ENCODE assay signal across 8 cellular contexts in genomic region chr6:27078734-27079357, GRCh38.
DNase-seq lines count a peak whose midpoint lies in the region; ATAC-seq and TF ChIP-seq lines count a peak whose summit lies in the region.

No MANE protein-coding gene starts in this region.

- H3K4me3 ChIP-seq in BLaER1 (peak overlapping the region; percentile 61), epithelial cell of esophagus (ENCODE audit: low read length) (peak overlapping the region; percentile 56), muscle layer of duodenum (ENCODE audit: low read depth in 1 of 2, low read length in 2 of 2) (peak overlapping the region; percentile 31 to 40), transverse colon (peak overlapping the region in 1 of 4 donors; percentile 41)

- in situ Hi-C loops in transverse colon (cut with MboI; ENCODE audit: low pct_ligation_motif_present in 1 of 4, low pct_unique_long_range_greater_than_20kb in 1 of 4, low sequenced_read_pairs in 3 of 4), result loop anchor here in 1 of 4 donors (25.0 kb wide), 1 partner anchor 742 kb away; no protein-coding TSS in a partner anchor

- no peaks in the 10 kb centered on the region for H3K9me3 Mint-ChIP-seq in activated CD8-positive, alpha-beta T cell treated with anti-CD3 and anti-CD28 coated beads, Interleukin-2, amount 10 ng/mL, durations not matched to agents 7 days and 5 days (ENCODE audit: insufficient read depth)

- CTCF ChIA-PET in activated CD8-positive, alpha-beta T cell treated with anti-CD3 and anti-CD28 coated beads, Interleukin-2, amount 10 ng/mL, durations not matched to agents 7 days and 5 days (lab: Charles Lee), result interaction anchor here (0.7 to 1.9 kb wide), 10 partner anchors 8 to 495 kb away, joined by 3 to 6 read pairs (median 4); partner anchors contain the start of gene ABT1

- H3K4me3 Mint-ChIP-seq in activated CD8-positive, alpha-beta T cell treated with anti-CD3 and anti-CD28 coated beads, Interleukin-2, amount 10 ng/mL, durations not matched to agents 7 days and 5 days, result peak overlapping the region; percentile 62

- H3K4me1 Mint-ChIP-seq in activated CD8-positive, alpha-beta T cell treated with anti-CD3 and anti-CD28 coated beads, Interleukin-2, amount 10 ng/mL, durations not matched to agents 7 days and 5 days (ENCODE audit: low read depth), result peaks cover 7% of the 10 kb centered on the region

- 5 to 8% methylated on average over 5 to 9 of the region's 9 CpGs for WGBS in transverse colon (ENCODE audit: low coverage in 1 of 2), 2 donors

- TF ChIP-seq POLR2A in transverse colon (IDR thresholded peaks at IDR 0.05), result no peak

- no peak for TF ChIP-seq EP300 in transverse colon (IDR thresholded peaks at IDR 0.05; ENCODE audit: low read depth)

- H3K9me3 ChIP-seq in BLaER1 (no peaks in the 10 kb centered on the region), muscle layer of duodenum (ENCODE audit: control insufficient read depth in 1 of 2, low read length in 2 of 2) (no peaks in the 10 kb centered on the region), transverse colon (no peaks in the 10 kb centered on the region)

- no peaks in the 10 kb centered on the region for H3K36me3 Mint-ChIP-seq in activated CD8-positive, alpha-beta T cell treated with anti-CD3 and anti-CD28 coated beads, Interleukin-2, amount 10 ng/mL, durations not matched to agents 7 days and 5 days (ENCODE audit: low read depth)

- no peak overlapping the region for H3K27ac Mint-ChIP-seq in activated CD8-positive, alpha-beta T cell treated with anti-CD3 and anti-CD28 coated beads, Interleukin-2, amount 10 ng/mL, durations not matched to agents 7 days and 5 days

- no peaks in the 10 kb centered on the region for H4K20me1 ChIP-seq in BLaER1

- H3K27ac ChIP-seq in BLaER1 (no peak overlapping the region), muscle layer of duodenum (ENCODE audit: low read length) (no peak overlapping the region), transverse colon (no peak overlapping the region)

- POLR2A ChIA-PET in activated CD8-positive, alpha-beta T cell treated with anti-CD3 and anti-CD28 coated beads, Interleukin-2, amount 10 ng/mL, durations not matched to agents 7 days and 5 days (lab: Charles Lee), result no interaction called here

- H3K27me3 ChIP-seq in BLaER1 (no peaks in the 10 kb centered on the region), muscle layer of duodenum (ENCODE audit: low read depth, low read length) (no peaks in the 10 kb centered on the region), transverse colon (peaks cover 69% of the 10 kb centered on the region)

- no peaks in the 10 kb centered on the region for H3K36me3 ChIP-seq in BLaER1
- no peaks in the 10 kb centered on the region for H3K36me3 ChIP-seq in muscle layer of duodenum (ENCODE audit: control insufficient read depth in 1 of 2, insufficient read depth in 2 of 2, low read length in 2 of 2)
- H3K36me3 ChIP-seq in transverse colon, result no peaks in the 10 kb centered on the region

- ATAC-seq in GM18873 (IDR thresholded peaks at IDR 0.05; ENCODE audit: low FRiP score, unreplicated experiment), result peak; percentile 53
- peak; percentile 81 for ATAC-seq in HG03439 (IDR thresholded peaks at IDR 0.05; ENCODE audit: unreplicated experiment)
- peak; percentile 76 for ATAC-seq in activated CD8-positive, alpha-beta T cell treated with anti-CD3 and anti-CD28 coated beads, Interleukin-2, amount 10 ng/mL, durations not matched to agents 7 days and 5 days

- H3K9ac ChIP-seq in BLaER1, result no peak overlapping the region

- H3K27me3 Mint-ChIP-seq in activated CD8-positive, alpha-beta T cell treated with anti-CD3 and anti-CD28 coated beads, Interleukin-2, amount 10 ng/mL, durations not matched to agents 7 days and 5 days (ENCODE audit: low read depth), result peaks cover 42% of the 10 kb centered on the region

- H3K4me1 ChIP-seq in BLaER1 (no peaks in the 10 kb centered on the region), muscle layer of duodenum (ENCODE audit: control insufficient read depth in 1 of 2, insufficient read depth in 2 of 2, low read length in 2 of 2) (peaks cover 0 to 6% of the 10 kb centered on the region in 2 donors), transverse colon (peaks cover 0 to 6% (median 0%) of the 10 kb centered on the region in 4 donors)

- TF ChIP-seq CTCF in epithelial cell of esophagus (IDR thresholded peaks at IDR 0.05; ENCODE audit: insufficient read depth, low read depth, low read length, missing control alignments) (peak; percentile 75), transverse colon (IDR thresholded peaks at IDR 0.05) (peak; percentile 56 to 81 (median 65))

- DNase-seq in NCI-H526 (lab: John Stamatoyannopoulos, UW) (peak; percentile 60 to 85), epithelial cell of esophagus (ENCODE audit: low read depth) (peak; percentile 66), transverse colon (peak; percentile 48)
- peak; percentile 43 for DNase-seq in activated CD8-positive, alpha-beta T cell treated with anti-CD3 and anti-CD28 coated beads, Interleukin-2, amount 10 ng/mL, durations not matched to agents 7 days and 5 days

- intact Hi-C loops in transverse colon (cut with DNase I; ENCODE audit: low total_unique reads), result loop anchor here (5.0 kb wide), 1 partner anchor 472 kb away; no protein-coding TSS in a partner anchor

- H3K4me2 ChIP-seq in BLaER1, result peak overlapping the region; percentile 68
